ENCODE assay signal across 8 cellular contexts in the genomic region with DNA sequence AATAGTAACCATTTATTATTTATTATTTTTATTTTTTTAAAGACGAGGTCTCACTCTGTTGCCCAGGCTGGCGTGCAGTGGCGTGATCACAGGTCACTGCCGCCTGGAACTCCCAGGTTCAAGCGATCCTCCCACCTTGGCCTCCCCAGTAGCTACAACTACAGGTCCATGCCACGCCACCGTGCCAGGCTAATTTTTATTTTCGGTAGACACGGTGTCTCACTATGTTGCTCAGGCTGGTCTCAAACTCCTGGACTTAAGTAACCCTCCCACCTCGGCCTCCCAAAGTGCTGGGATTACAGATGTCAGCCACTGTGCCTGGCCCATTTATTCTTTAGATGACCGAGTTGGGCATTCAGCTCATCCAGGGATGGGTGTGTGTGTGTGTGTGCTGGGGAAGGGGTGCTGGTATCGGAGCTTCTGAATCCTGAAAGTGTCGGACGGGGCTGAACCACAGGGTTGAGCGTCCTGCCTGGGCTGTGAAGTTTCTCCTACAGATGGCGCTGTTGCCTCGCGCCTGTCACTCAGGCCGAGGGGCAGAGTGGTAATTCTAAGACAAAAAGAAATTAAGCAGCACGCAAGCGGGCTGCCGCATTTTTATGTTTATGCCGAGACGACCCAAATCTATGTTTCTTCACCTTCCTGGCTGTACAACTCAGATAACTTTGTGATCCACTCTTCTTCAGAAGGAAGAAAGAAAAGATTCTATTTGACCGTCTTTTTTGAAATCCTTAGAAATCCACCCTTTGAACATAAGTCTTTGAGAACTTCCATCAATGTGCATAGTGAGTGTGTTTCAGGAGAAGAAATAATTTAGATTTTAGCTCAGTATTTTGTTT.
DNase-seq lines count a peak whose midpoint lies in the region; ATAC-seq, FAIRE-seq and TF ChIP-seq lines count a peak whose summit lies in the region.

No MANE protein-coding gene starts in this region.

- no peaks in the 10 kb centered on the region for H3K4me1 ChIP-seq in hepatocyte (ENCODE audit: insufficient read depth)
- H3K4me1 ChIP-seq in small intestine (ENCODE audit: control insufficient read depth in 2 of 2, insufficient read depth in 1 of 2, low read depth in 1 of 2, low read length in 1 of 2), result no peaks in the 10 kb centered on the region

- no peaks in the 10 kb centered on the region for H3K79me2 ChIP-seq in hepatocyte

- ATAC-seq in HG02623 (IDR thresholded peaks at IDR 0.05; ENCODE audit: unreplicated experiment), result no peak

- FAIRE-seq in small intestine (lab: Jason Lieb, UNC), result no peak

- WGBS in hepatocyte (ENCODE audit: low lambda C conversion rate, missing lambda C conversion rate), result 43% methylated on average over 25 of the region's 25 CpGs
- 34 to 38% (median 35%) methylated on average over 25 of the region's 25 CpGs for WGBS in small intestine, 3 donors

- no peak overlapping the region for H3K4me3 ChIP-seq in AG04450 (ENCODE audit: low read depth, low read length)
- no peak overlapping the region for H3K4me3 ChIP-seq in LNCaP clone FGC (ENCODE audit: low read depth, low read length)
- H3K4me3 ChIP-seq in astrocyte of the cerebellum (ENCODE audit: low read depth, low read length), result no peak overlapping the region
- no peak overlapping the region for H3K4me3 ChIP-seq in hepatocyte
- H3K4me3 ChIP-seq in small intestine (ENCODE audit: low read depth in 1 of 2, low read length in 2 of 2), result no peak overlapping the region

- peak; percentile 27 for DNase-seq in AG04450 (ENCODE audit: low read depth, low spot score)
- peak; percentile 39 for DNase-seq in GM13977 (ENCODE audit: low spot score)
- DNase-seq in LNCaP clone FGC (ENCODE audit: low read depth), result peak; percentile 7
- peak in 4 of 5 donors; percentile 21 to 44 (median 24) for DNase-seq in T-helper 1 cell
- peak; percentile 27 for DNase-seq in astrocyte of the cerebellum (ENCODE audit: low read depth)
- DNase-seq in hepatocyte (ENCODE audit: low spot score), result peak; percentile 73
- peak; percentile 18 for DNase-seq in small intestine

- H4K20me1 ChIP-seq in hepatocyte (ENCODE audit: insufficient read depth, poor library complexity, severe bottlenecking), result no peaks in the 10 kb centered on the region

- no peak overlapping the region for H2AFZ ChIP-seq in hepatocyte

- in situ Hi-C loops in GM13977 (cut with MboI; ENCODE audit: low pct_unique_long_range_greater_than_20kb, low sequenced_read_pairs, unreplicated experiment) (no loop called here), astrocyte of the cerebellum (cut with HindIII; ENCODE audit: low sequenced_read_pairs) (loop anchor here (25.0 kb wide), 1 partner anchor 1026 kb away; no protein-coding TSS in a partner anchor)

- H3K36me3 ChIP-seq in hepatocyte (replicated peaks; ENCODE audit: insufficient read depth, low read depth) (no peaks in the 10 kb centered on the region), small intestine (ENCODE audit: control insufficient read depth in 2 of 2, insufficient read depth in 2 of 2, low read length in 2 of 2) (no peaks in the 10 kb centered on the region)

- POLR2A ChIA-PET in AG04450 (lab: Yijun Ruan, JAX), result no interaction called here

- H3K4me2 ChIP-seq in hepatocyte, result no peak overlapping the region

- CTCF ChIA-PET in AG04450 (lab: Charles Lee), result interaction anchor here (0.5 to 6.7 kb wide), 70 partner anchors 8 to 1683 kb away, joined by 3 to 64 read pairs (median 4); no protein-coding TSS in a partner anchor

- peak; percentile 96 for TF ChIP-seq CTCF in AG04450 (IDR thresholded peaks at IDR 0.05; ENCODE audit: low read depth, low read length)
- TF ChIP-seq CTCF in GM13977 (IDR thresholded peaks at IDR 0.05; ENCODE audit: extremely low read depth, insufficient read depth, missing control alignments), result peak; percentile 66
- peak; percentile 95 for TF ChIP-seq CTCF in LNCaP clone FGC (IDR thresholded peaks at IDR 0.05; ENCODE audit: control insufficient read depth, extremely low read depth, insufficient read depth)
- peak; percentile 96 for TF ChIP-seq CTCF in astrocyte of the cerebellum (IDR thresholded peaks at IDR 0.05; ENCODE audit: low read depth, low read length, missing control alignments)
- peak; percentile 88 for TF ChIP-seq CTCF in hepatocyte (IDR thresholded peaks at IDR 0.05; ENCODE audit: poor library complexity)

- H3K27me3 ChIP-seq in AG04450 (ENCODE audit: control insufficient read depth, insufficient read depth, low read length) (peaks cover 8% of the 10 kb centered on the region), hepatocyte (peaks cover 14% of the 10 kb centered on the region), small intestine (ENCODE audit: control insufficient read depth in 2 of 2, insufficient read depth in 2 of 2, low read length in 2 of 2) (no peaks in the 10 kb centered on the region)

- no peaks in the 10 kb centered on the region for H3K9me2 ChIP-seq in hepatocyte (replicated peaks; ENCODE audit: insufficient read depth)

- H3K9me3 ChIP-seq in AG04450 (ENCODE audit: control insufficient read depth, insufficient read depth, low read length) (no peaks in the 10 kb centered on the region), hepatocyte (ENCODE audit: low read depth) (no peaks in the 10 kb centered on the region), small intestine (ENCODE audit: control insufficient read depth, low read depth) (no peaks in the 10 kb centered on the region)

- no peak overlapping the region for H3K27ac ChIP-seq in AG04450 (ENCODE audit: low read depth, low read length)
- no peak overlapping the region for H3K27ac ChIP-seq in hepatocyte
- H3K27ac ChIP-seq in small intestine (ENCODE audit: low read depth in 1 of 2, low read length in 1 of 2), result no peak overlapping the region

Comparison
In these comparisons a context has a peak if more than half of its experiments do, and no peak if none do; other contexts are left out.
1. DNase-seq: peak in every context shown above with its lines; median percentile 73 in hepatocyte; 39 in GM13977; 27 in AG04450; 27 in astrocyte of the cerebellum; 24 in T-helper 1 cell; 18 in small intestine; 7 in LNCaP clone FGC.